8 cellular contexts compared by ENCODE assay signal in genomic region chr9:132169672-132170392, GRCh38. TPM values are rescaled to one million over a fixed set of nuclear protein-coding genes. Genes with fewer than 3 reads are reported as not detected.
DNase-seq lines count a peak whose midpoint lies in the region; ATAC-seq and TF ChIP-seq lines count a peak whose summit lies in the region.

No MANE protein-coding gene starts in this region.

- H3K27me3 Mint-ChIP-seq in activated T-cell treated with anti-CD3 and anti-CD28 coated beads, Interleukin-2, amount 50 U/mL, for 4 hours (ENCODE audit: low read depth): peaks cover 41% of the 10 kb centered on the region
- peaks cover 45% of the 10 kb centered on the region for H3K27me3 Mint-ChIP-seq in osteocyte (ENCODE audit: unreplicated experiment)

- H3K27ac ChIP-seq in Peyer's patch: no peak overlapping the region

- peak; percentile 49 to 58 for ATAC-seq in activated T-cell treated with anti-CD3 and anti-CD28 coated beads, Interleukin-2, amount 50 U/mL, for 4 hours
- ATAC-seq in HG03469 (IDR thresholded peaks at IDR 0.05; ENCODE audit: unreplicated experiment): no peak

- TF ChIP-seq POLR2A in Peyer's patch (IDR thresholded peaks at IDR 0.05): no peak

- no peak overlapping the region for H3K27ac Mint-ChIP-seq in osteocyte (ENCODE audit: unreplicated experiment)

- H3K4me1 ChIP-seq in BE2C (peaks cover 16% of the 10 kb centered on the region), Peyer's patch (peaks cover 0 to under 1% (median 0%) of the 10 kb centered on the region in 4 donors)

- no peak overlapping the region for H3K4me3 ChIP-seq in BE2C (ENCODE audit: low read depth, low read length)
- no peak overlapping the region for H3K4me3 ChIP-seq in Peyer's patch

- peaks cover 19% of the 10 kb centered on the region for H3K27me3 ChIP-seq in BE2C
- no peaks in the 10 kb centered on the region for H3K27me3 ChIP-seq in Peyer's patch

- no peaks in the 10 kb centered on the region for H3K9me3 Mint-ChIP-seq in activated T-cell treated with anti-CD3 and anti-CD28 coated beads, Interleukin-2, amount 50 U/mL, for 4 hours
- H3K9me3 Mint-ChIP-seq in osteocyte (ENCODE audit: unreplicated experiment): no peaks in the 10 kb centered on the region

- DNase-seq in BE2C (peak; percentile 85), HCEC 1CT (peak; percentile 57), Peyer's patch (peak; percentile 44 to 71 (median 65)), fibroblast of peridontal ligament (ENCODE audit: extremely low read depth) (peak; percentile 18), osteocyte (ENCODE audit: extremely low spot score, unreplicated experiment) (no peak), cerebellum (ENCODE audit: low spot score) (no peak)
- peak; percentile 55 for DNase-seq in activated T-cell treated with anti-CD3 and anti-CD28 coated beads, Interleukin-2, amount 50 U/mL, for 4 hours

- no peak overlapping the region for H3K4me3 Mint-ChIP-seq in activated T-cell treated with anti-CD3 and anti-CD28 coated beads, Interleukin-2, amount 50 U/mL, for 4 hours
- no peak overlapping the region for H3K4me3 Mint-ChIP-seq in osteocyte (ENCODE audit: unreplicated experiment)

- H3K36me3 Mint-ChIP-seq in activated T-cell treated with anti-CD3 and anti-CD28 coated beads, Interleukin-2, amount 50 U/mL, for 4 hours (ENCODE audit: insufficient read depth): no peaks in the 10 kb centered on the region
- peaks cover 4% of the 10 kb centered on the region for H3K36me3 Mint-ChIP-seq in osteocyte (ENCODE audit: unreplicated experiment)

- H3K36me3 ChIP-seq in BE2C (no peaks in the 10 kb centered on the region), Peyer's patch (no peaks in the 10 kb centered on the region)

- TF ChIP-seq CTCF in BE2C (IDR thresholded peaks at IDR 0.05; ENCODE audit: low read depth, low read length) (peak; percentile 88), Peyer's patch (IDR thresholded peaks at IDR 0.05) (peak; percentile 39 to 82 (median 62)), osteocyte (IDR thresholded peaks at IDR 0.05) (peak; percentile 83)

- H3K9me3 ChIP-seq in BE2C (no peaks in the 10 kb centered on the region), Peyer's patch (no peaks in the 10 kb centered on the region)

- H3K4me1 Mint-ChIP-seq in activated T-cell treated with anti-CD3 and anti-CD28 coated beads, Interleukin-2, amount 50 U/mL, for 4 hours (ENCODE audit: low read depth): no peaks in the 10 kb centered on the region
- H3K4me1 Mint-ChIP-seq in osteocyte (ENCODE audit: unreplicated experiment): peaks cover under 1% of the 10 kb centered on the region

RNA-seq across cellular contexts. Expression of gene NTNG2, which starts 8.0 kb away (rescaled TPM):
- polyA plus RNA-seq in BE2C (2012; ENCODE audit: insufficient read depth, insufficient read length, low read depth): 1.3 TPM
- total RNA-seq in Peyer's patch (1 to 10 TPM in 2 of 4 donors, under 1 TPM in 2; 0.18 to 9.1 (median 1.0) TPM), osteocyte (6.2 and 6.7 TPM in 2 replicates), cerebellum (25.0 TPM)
- 1 to 10 TPM in 1 of 3 donors, under 1 TPM in 2; 0.91 to 1.4 (median 0.95) TPM for total RNA-seq in activated T-cell treated with anti-CD3 and anti-CD28 coated beads, Interleukin-2, amount 50 U/mL, for 4 hours

Comparison
In these comparisons a context has a peak if more than half of its experiments do, and no peak if none do; other contexts are left out.
1. DNase-seq: peak in BE2C (single experiment), HCEC 1CT (single experiment), Peyer's patch (3 of 3), activated T-cell treated with anti-CD3 and anti-CD28 coated beads, Interleukin-2, amount 50 U/mL, for 4 hours (single experiment) and fibroblast of peridontal ligament (single experiment); none in osteocyte (single experiment) and cerebellum (single experiment).
2. Peak in every context shown above with its lines, with median percentiles within 50 percentile points of each other: CTCF ChIP-seq.